8 cellular contexts compared by ENCODE assay signal in the genomic region with DNA sequence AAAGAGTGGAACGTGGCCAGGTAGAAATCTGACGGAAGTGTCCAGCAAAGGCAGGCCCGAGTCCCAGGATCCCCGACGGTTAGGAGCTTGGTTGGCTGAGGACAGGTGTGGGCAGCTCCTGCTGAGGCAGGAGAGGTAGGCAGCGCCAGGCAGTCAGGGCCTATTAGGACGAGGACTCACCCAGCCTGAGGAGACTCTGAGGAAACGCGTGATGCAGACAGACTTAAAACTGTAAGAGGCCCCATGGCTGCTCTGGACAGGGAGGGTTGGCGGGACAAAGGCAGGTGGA.
"Had no signal": no experiment of that assay in that cellular context is flagged by ENCODE, and none has a peak within 500 bp of the region (broad histone marks: within the 10 kb centered on the region; RNA-seq: fewer than 3 reads in every experiment).

No MANE protein-coding gene starts in this region.

- H3K4me2 ChIP-seq: PC-9 had no signal

- H3K27ac ChIP-seq: breast epithelium, PC-9 had no signal

- H3K36me3 ChIP-seq: breast epithelium, MG63 had no signal

- H3K4me1 ChIP-seq: breast epithelium had no signal

- DNase-seq: activated effector memory CD4-positive, alpha-beta T cell treated with Interleukin-2 at 50 U/mL for 16 hours; aorta; caudate nucleus; NCI-H1105; NCI-H510A treated with DMSO at 0.1 percent for 48 hours had no signal

- H2AFZ ChIP-seq: PC-9 had no signal

- H3K4me3 ChIP-seq: breast epithelium, MG63, PC-9 had no signal
